Comparison of ENCODE assay signal across 8 cellular contexts in the genomic region with DNA sequence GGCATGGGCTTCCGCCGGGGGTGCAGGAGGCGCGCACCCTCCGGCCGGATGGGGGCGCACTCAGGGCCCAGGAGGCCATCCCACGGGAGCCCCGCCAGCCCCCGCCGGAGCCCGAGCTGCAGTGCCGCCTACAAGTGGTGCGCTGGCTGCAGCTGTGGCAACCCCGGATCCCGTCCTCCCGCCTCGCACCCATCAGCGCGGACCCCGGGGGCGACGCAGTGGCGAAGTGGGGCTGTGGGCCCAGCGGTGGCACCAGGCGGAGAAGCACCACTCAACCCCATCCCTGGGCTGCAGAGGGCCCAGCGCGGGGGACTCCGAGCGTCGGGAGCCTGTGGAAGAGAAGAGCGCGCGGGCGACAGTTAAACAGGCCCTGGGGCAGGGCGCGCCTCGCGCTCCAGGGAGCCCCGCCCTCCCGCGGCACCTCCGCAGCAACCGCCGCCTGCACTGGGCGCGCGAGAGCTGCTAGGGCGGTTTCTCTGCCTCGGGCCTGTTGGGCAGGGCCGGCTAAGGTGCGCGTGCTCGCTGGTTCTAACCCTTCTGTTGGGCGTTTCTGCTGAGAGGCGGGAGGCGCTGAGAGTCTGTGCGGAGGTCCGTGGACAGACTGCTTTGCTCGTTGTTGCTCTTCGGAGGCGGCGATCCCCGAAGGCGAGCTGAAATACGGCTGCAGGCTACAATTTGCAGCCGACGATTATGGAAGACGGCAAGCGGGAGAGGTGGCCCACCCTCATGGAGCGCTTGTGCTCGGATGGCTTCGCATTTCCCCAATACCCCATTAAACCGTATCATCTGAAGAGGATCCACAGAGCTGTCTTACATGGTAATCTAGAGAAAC. TPM values are rescaled to one million over a fixed set of nuclear protein-coding genes. Genes with fewer than 3 reads are reported as not detected.
DNase-seq lines count a peak whose midpoint lies in the region; ATAC-seq and TF ChIP-seq lines count a peak whose summit lies in the region.
"Not testable (repeated sequence)": the region's sequence is repeated elsewhere in the genome, so short reads cannot be mapped to it uniquely, and the experiment has no call there.

A gene (plus strand): TSS at position 104 of the 832 bp plus-strand sequence. CDS start 587 bp downstream, at position 691.

- CTCF ChIA-PET in activated naive CD4-positive, alpha-beta T cell treated with anti-CD3 and anti-CD28 coated beads for 36 hours (lab: Charles Lee): interaction anchor here (0.6 to 2.4 kb wide), 10 partner anchors 18 to 304 kb away, joined by 3 to 25 read pairs (median 4); a partner anchor contains a TSS

- H3K27me3 Mint-ChIP-seq in activated naive CD4-positive, alpha-beta T cell treated with anti-CD3 and anti-CD28 coated beads for 36 hours (ENCODE audit: low read depth): not testable (repeated sequence)

- ATAC-seq in GM19351 (IDR thresholded peaks at IDR 0.05; ENCODE audit: unreplicated experiment): peak; percentile 97
- ATAC-seq in HG03139 (IDR thresholded peaks at IDR 0.05; ENCODE audit: unreplicated experiment): peak; percentile 93

- not testable (repeated sequence) for TF ChIP-seq CTCF in C4-2B (conservative IDR thresholded peaks at IDR 0.05)
- peak; percentile 42 for TF ChIP-seq CTCF in fibroblast of the aortic adventitia (IDR thresholded peaks at IDR 0.05; ENCODE audit: insufficient read depth, low read length)

- not testable (repeated sequence) for H3K4me1 ChIP-seq in muscle layer of colon (ENCODE audit: insufficient read depth, low read length)

- intact Hi-C loops in activated naive CD4-positive, alpha-beta T cell treated with anti-CD3 and anti-CD28 coated beads for 36 hours (cut with micrococcal nuclease): loop anchor here (2.0 to 5.0 kb wide), 2 partner anchors 296 to 351 kb away; a partner anchor contains a TSS

- H3K9ac ChIP-seq in muscle layer of colon (ENCODE audit: low read length): not testable (repeated sequence)

- H3K4me3 Mint-ChIP-seq in activated naive CD4-positive, alpha-beta T cell treated with anti-CD3 and anti-CD28 coated beads for 36 hours: peak within 1 kb of the TSS; percentile 97

- peak within 1 kb of the TSS; percentile 98 for H3K27ac Mint-ChIP-seq in activated naive CD4-positive, alpha-beta T cell treated with anti-CD3 and anti-CD28 coated beads for 36 hours

- DNase-seq in SK-MEL-5 (ENCODE audit: low read depth, low spot score) (peak; percentile 64), fibroblast of the aortic adventitia (ENCODE audit: low read depth) (peak; percentile 69)
- peak; percentile 89 for DNase-seq in activated naive CD4-positive, alpha-beta T cell treated with anti-CD3 and anti-CD28 coated beads for 36 hours
- DNase-seq in stimulated activated CD8-positive, alpha-beta memory T cell treated with anti-CD3 and anti-CD28 coated beads, Interleukin-12 subunit alpha, Interleukin-12 subunit beta, amount 100 ng/mL, for 24 hours (ENCODE audit: extremely low read depth): peak; percentile 71

- H3K36me3 Mint-ChIP-seq in activated naive CD4-positive, alpha-beta T cell treated with anti-CD3 and anti-CD28 coated beads for 36 hours (ENCODE audit: low read depth): not testable (repeated sequence)

- not testable (repeated sequence) for H3K4me1 Mint-ChIP-seq in activated naive CD4-positive, alpha-beta T cell treated with anti-CD3 and anti-CD28 coated beads for 36 hours (ENCODE audit: low read depth)

- not testable (repeated sequence) for H3K36me3 ChIP-seq in muscle layer of colon (ENCODE audit: insufficient read depth, low read length)

- not testable (repeated sequence) for H3K9me3 Mint-ChIP-seq in activated naive CD4-positive, alpha-beta T cell treated with anti-CD3 and anti-CD28 coated beads for 36 hours

- in situ Hi-C loops in SK-MEL-5 (cut with HindIII; ENCODE audit: low pct_unique_long_range_greater_than_20kb, low sequenced_read_pairs): not testable (repeated sequence)

- not testable (repeated sequence) for H3K9me3 ChIP-seq in muscle layer of colon (ENCODE audit: low read length)

- H3K4me3 ChIP-seq in fibroblast of the aortic adventitia (ENCODE audit: low read depth, low read length): peak within 1 kb of the TSS; percentile 74
- H3K4me3 ChIP-seq in muscle layer of colon (ENCODE audit: low read depth in 1 of 2, low read length in 2 of 2): peak within 1 kb of the TSS; percentile 47 to 56

- H3K27ac ChIP-seq in C4-2B: peak within 1 kb of the TSS; percentile 82
- H3K27ac ChIP-seq in muscle layer of colon (ENCODE audit: low read depth, low read length): peak within 1 kb of the TSS; percentile 93

- H3K27me3 ChIP-seq in muscle layer of colon (ENCODE audit: control insufficient read depth in 1 of 2, insufficient read depth in 2 of 2, low read length in 2 of 2): not testable (repeated sequence)

RNA-seq across cellular contexts. Expression of the gene that starts here (rescaled TPM):
- 6.3 and 7.3 TPM in 2 replicates for total RNA-seq in SK-MEL-5 (2014; rRNA removed; shearing (Covaris generic))
- polyA plus RNA-seq in SK-MEL-5 (2015; cell fraction: cytosol; rRNA removed): 0.82 and 1.5 TPM in 2 replicates
- 47.8 and 48.2 TPM in 2 replicates for polyA plus RNA-seq in SK-MEL-5 (2015; cell fraction: nucleus; rRNA removed)
- total RNA-seq in activated naive CD4-positive, alpha-beta T cell treated with anti-CD3 and anti-CD28 coated beads for 36 hours: 10 to 100 TPM; 21.0 to 23.0 TPM
- total RNA-seq in fibroblast of the aortic adventitia (ENCODE audit: low replicate concordance): 48.9 and 79.8 TPM in 2 replicates

Comparison
In these comparisons a context has a peak if more than half of its experiments do, and no peak if none do; other contexts are left out.
1. Peak in every context shown above with its lines: DNase-seq, ATAC-seq, H3K4me3 ChIP-seq and H3K27ac ChIP-seq.